In genomic region chr17:45146616-45147101, GRCh38 we compare ENCODE assay signal across 1 cellular context.
TF ChIP-seq lines count a peak whose summit lies in the region.

No MANE protein-coding gene starts in this region.

TF ChIP-seq in K562, 482 proteins besides CTCF, POLR2A, EP300 and RAD21 (continues in another document):
- no peak for TF ChIP-seq PYGO2 (tag; IDR thresholded peaks at IDR 0.05)
- TF ChIP-seq, protein P1, sequence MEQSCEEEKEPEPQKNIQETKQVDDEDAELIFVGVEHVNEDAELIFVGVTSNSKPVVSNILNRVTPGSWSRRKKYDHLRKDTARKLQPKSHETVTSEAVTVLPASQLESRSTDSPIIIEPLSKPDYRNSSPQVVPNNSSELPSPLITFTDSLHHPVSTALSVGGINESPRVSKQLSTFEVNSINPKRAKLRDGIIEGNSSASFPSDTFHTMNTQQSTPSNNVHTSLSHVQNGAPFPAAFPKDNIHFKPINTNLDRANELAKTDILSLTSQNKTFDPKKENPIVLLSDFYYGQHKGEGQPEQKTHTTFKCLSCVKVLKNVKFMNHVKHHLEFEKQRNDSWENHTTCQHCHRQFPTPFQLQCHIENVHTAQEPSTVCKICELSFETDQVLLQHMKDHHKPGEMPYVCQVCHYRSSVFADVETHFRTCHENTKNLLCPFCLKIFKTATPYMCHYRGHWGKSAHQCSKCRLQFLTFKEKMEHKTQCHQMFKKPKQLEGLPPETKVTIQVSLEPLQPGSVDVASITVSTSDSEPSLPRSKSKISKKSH (CRISPR knock-in tag; IDR thresholded peaks at IDR 0.05), result no peak
- TF ChIP-seq ZNF316 (IDR thresholded peaks at IDR 0.05), result no peak
- no peak for TF ChIP-seq E2F8 (IDR thresholded peaks at IDR 0.05; ENCODE audit: low read depth, partially characterized antibody)
- no peak for TF ChIP-seq HES1 (IDR thresholded peaks at IDR 0.05; ENCODE audit: low read depth)
- TF ChIP-seq TAF9B (IDR thresholded peaks at IDR 0.05; ENCODE audit: partially characterized antibody), result peak; percentile 49
- TF ChIP-seq MTF1 (CRISPR knock-in tag; IDR thresholded peaks at IDR 0.05; ENCODE audit: borderline replicate concordance), result no peak
- no peak for TF ChIP-seq NR2C2 (CRISPR knock-in tag; IDR thresholded peaks at IDR 0.05)
- peak; percentile 59; the same call in 1 of the 2 replicates for TF ChIP-seq NR2C2 (tag; IDR thresholded peaks at IDR 0.05)
- TF ChIP-seq ZNF655 (CRISPR knock-in tag; IDR thresholded peaks at IDR 0.05), result no peak
- TF ChIP-seq NR2C1 (IDR thresholded peaks at IDR 0.05), result no peak; the same call in 1 of the 2 replicates
- TF ChIP-seq NR2C1 (tag; IDR thresholded peaks at IDR 0.05), result peak; percentile 50
- TF ChIP-seq ZNF318 (IDR thresholded peaks at IDR 0.05; ENCODE audit: borderline replicate concordance in 1 of 2, low read depth in 1 of 2), result 0 out of 4 replicates have a peak, but pooled peaks of 1 of the 2 experiments have one; percentile 25
- TF ChIP-seq, protein P2, sequence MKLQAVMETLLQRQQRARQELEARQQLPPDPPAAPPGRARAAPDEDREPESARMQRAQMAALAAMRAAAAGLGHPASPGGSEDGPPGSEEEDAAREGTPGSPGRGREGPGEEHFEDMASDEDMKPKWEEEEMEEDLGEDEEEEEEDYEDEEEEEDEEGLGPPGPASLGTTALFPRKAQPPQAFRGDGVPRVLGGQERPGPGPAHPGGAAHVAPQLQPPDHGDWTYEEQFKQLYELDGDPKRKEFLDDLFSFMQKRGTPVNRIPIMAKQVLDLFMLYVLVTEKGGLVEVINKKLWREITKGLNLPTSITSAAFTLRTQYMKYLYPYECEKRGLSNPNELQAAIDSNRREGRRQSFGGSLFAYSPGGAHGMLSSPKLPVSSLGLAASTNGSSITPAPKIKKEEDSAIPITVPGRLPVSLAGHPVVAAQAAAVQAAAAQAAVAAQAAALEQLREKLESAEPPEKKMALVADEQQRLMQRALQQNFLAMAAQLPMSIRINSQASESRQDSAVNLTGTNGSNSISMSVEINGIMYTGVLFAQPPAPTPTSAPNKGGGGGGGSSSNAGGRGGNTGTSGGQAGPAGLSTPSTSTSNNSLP (IDR thresholded peaks at IDR 0.05; ENCODE audit: borderline replicate concordance, low read depth, low read length), result no peak
- no peak for TF ChIP-seq RBM34 (IDR thresholded peaks at IDR 0.05; ENCODE audit: borderline replicate concordance, insufficient read depth, low read length)
- TF ChIP-seq DLX4 (CRISPR knock-in tag; IDR thresholded peaks at IDR 0.05), result no peak
- TF ChIP-seq SRSF1 (IDR thresholded peaks at IDR 0.05; ENCODE audit: low read depth, low read length), result no peak
- TF ChIP-seq HMG20A (CRISPR knock-in tag; conservative IDR thresholded peaks at IDR 0.05), result no peak
- TF ChIP-seq TFAM (CRISPR knock-in tag; conservative IDR thresholded peaks at IDR 0.05), result no peak
- no peak for TF ChIP-seq PCBP2 (IDR thresholded peaks at IDR 0.05; ENCODE audit: low read depth, low read length, poor library complexity, severe bottlenecking)
- no peak for TF ChIP-seq ZNF395 (CRISPR knock-in tag; IDR thresholded peaks at IDR 0.05)
- peak; percentile 33; the same call in 1 of the 2 replicates for TF ChIP-seq NCOR1 (IDR thresholded peaks at IDR 0.05)
- TF ChIP-seq SMAD2 (IDR thresholded peaks at IDR 0.05; ENCODE audit: low read depth, low read length), result no peak
- no peak for TF ChIP-seq ZFP1 (CRISPR knock-in tag; IDR thresholded peaks at IDR 0.05)
- no peak for TF ChIP-seq ZC3H8 (IDR thresholded peaks at IDR 0.05)
- TF ChIP-seq SIN3A (IDR thresholded peaks at IDR 0.05; ENCODE audit: borderline replicate concordance in 2 of 2, control insufficient read depth in 1 of 2, low read depth in 2 of 2, low read length in 2 of 2), result no peak
- TF ChIP-seq MCM7 (IDR thresholded peaks at IDR 0.05), result no peak
- no peak for TF ChIP-seq GATAD2B (IDR thresholded peaks at IDR 0.05; ENCODE audit: borderline replicate concordance)
- no peak for TF ChIP-seq YBX1 (IDR thresholded peaks at IDR 0.05)
- TF ChIP-seq RHOXF2B (CRISPR knock-in tag; conservative IDR thresholded peaks at IDR 0.05), result no peak
- no peak for TF ChIP-seq SREBF1 (IDR thresholded peaks at IDR 0.05; ENCODE audit: borderline replicate concordance, low read depth, low read length)
- no peak for TF ChIP-seq BRF2 (IDR thresholded peaks at IDR 0.05; ENCODE audit: borderline replicate concordance, insufficient read depth, insufficient read length)
- no peak for TF ChIP-seq HMG20B (CRISPR knock-in tag; IDR thresholded peaks at IDR 0.05)
- no peak for TF ChIP-seq ZNF140 (CRISPR knock-in tag; IDR thresholded peaks at IDR 0.05)
- TF ChIP-seq IFI16 (CRISPR knock-in tag; IDR thresholded peaks at IDR 0.05), result no peak
